In genomic region chr18:62771494-62771893, GRCh38 we compare ENCODE assay signal across 15 cellular contexts. TPM values are rescaled to one million over a fixed set of nuclear protein-coding genes. Genes with fewer than 3 reads are reported as not detected.
DNase-seq lines count a peak whose midpoint lies in the region; ATAC-seq and TF ChIP-seq lines count a peak whose summit lies in the region.
"Had no signal": no experiment of that assay in that cellular context is flagged by ENCODE, and none has a peak within 500 bp of the region (broad histone marks: within the 10 kb centered on the region; RNA-seq: fewer than 3 reads in every experiment).

No MANE protein-coding gene starts in this region.

- intact Hi-C loops in natural killer cell (cut with micrococcal nuclease), result no loop called here
- intact Hi-C loops in left colon (cut with DNase I, micrococcal nuclease), result no loop called here

- peak overlapping the region in 1 of 2 donors; percentile 27 for H3K27ac Mint-ChIP-seq in natural killer cell treated with Interleukin-12 subunit alpha and Interleukin-12 subunit beta and Interleukin-15 and Interleukin-18, amount 100 ng/mL, for 72 hours
- H3K27ac Mint-ChIP-seq in natural killer cell, result no peak overlapping the region
- H3K27ac Mint-ChIP-seq in T-helper 1 cell treated with Interleukin-12 subunit alpha and Interleukin-12 subunit beta and Interleukin-4 antibody, amounts not matched to agents 30 μg/mL and 1 μg/mL, for 36 hours, result peak overlapping the region; percentile 75
- peak overlapping the region; percentile 1 to 77 for H3K27ac Mint-ChIP-seq in stimulated activated naive CD8-positive, alpha-beta T cell treated with anti-CD3 and anti-CD28 coated beads, Interleukin-15, amount 100 ng/mL, for 72 hours

- no peaks in the 10 kb centered on the region for H3K36me3 Mint-ChIP-seq in natural killer cell treated with Interleukin-12 subunit alpha and Interleukin-12 subunit beta and Interleukin-15 and Interleukin-18, amount 100 ng/mL, for 72 hours
- no peaks in the 10 kb centered on the region for H3K36me3 Mint-ChIP-seq in natural killer cell
- H3K36me3 Mint-ChIP-seq in T-helper 1 cell treated with Interleukin-12 subunit alpha and Interleukin-12 subunit beta and Interleukin-4 antibody, amounts not matched to agents 30 μg/mL and 1 μg/mL, for 36 hours (ENCODE audit: low read depth), result peaks cover 5% of the 10 kb centered on the region

- H3K27me3 Mint-ChIP-seq in natural killer cell treated with Interleukin-12 subunit alpha and Interleukin-12 subunit beta and Interleukin-15 and Interleukin-18, amount 100 ng/mL, for 72 hours, result no peaks in the 10 kb centered on the region
- no peaks in the 10 kb centered on the region for H3K27me3 Mint-ChIP-seq in natural killer cell (ENCODE audit: low read depth in 2 of 2)
- H3K27me3 Mint-ChIP-seq in T-helper 1 cell treated with Interleukin-12 subunit alpha and Interleukin-12 subunit beta and Interleukin-4 antibody, amounts not matched to agents 30 μg/mL and 1 μg/mL, for 36 hours (ENCODE audit: low read depth), result no peaks in the 10 kb centered on the region
- H3K27me3 Mint-ChIP-seq in stimulated activated naive CD8-positive, alpha-beta T cell treated with anti-CD3 and anti-CD28 coated beads, Interleukin-15, amount 100 ng/mL, for 72 hours, result no peaks in the 10 kb centered on the region

- peaks cover 9 to 25% of the 10 kb centered on the region in 2 donors for H3K4me1 Mint-ChIP-seq in natural killer cell treated with Interleukin-12 subunit alpha and Interleukin-12 subunit beta and Interleukin-15 and Interleukin-18, amount 100 ng/mL, for 72 hours (ENCODE audit: low read depth in 2 of 2)
- peaks cover 35% of the 10 kb centered on the region in 2 donors for H3K4me1 Mint-ChIP-seq in natural killer cell
- peaks cover 19% of the 10 kb centered on the region for H3K4me1 Mint-ChIP-seq in T-helper 1 cell treated with Interleukin-12 subunit alpha and Interleukin-12 subunit beta and Interleukin-4 antibody, amounts not matched to agents 30 μg/mL and 1 μg/mL, for 36 hours (ENCODE audit: low read depth)
- peaks cover 29% of the 10 kb centered on the region for H3K4me1 Mint-ChIP-seq in stimulated activated naive CD8-positive, alpha-beta T cell treated with anti-CD3 and anti-CD28 coated beads, Interleukin-15, amount 100 ng/mL, for 72 hours

- peak in 1 of 2 donors; percentile 86 for ATAC-seq in natural killer cell treated with Interleukin-12 subunit alpha and Interleukin-12 subunit beta and Interleukin-15 and Interleukin-18, amount 100 ng/mL, for 72 hours
- ATAC-seq in natural killer cell (no peak), HG02610 (IDR thresholded peaks at IDR 0.05; ENCODE audit: unreplicated experiment) (peak; percentile 86), HG02840 (IDR thresholded peaks at IDR 0.05; ENCODE audit: low FRiP score, unreplicated experiment) (no peak), GM21367 (IDR thresholded peaks at IDR 0.05; ENCODE audit: unreplicated experiment) (no peak), left colon (no peak)
- peak; percentile 91 for ATAC-seq in stimulated activated naive CD8-positive, alpha-beta T cell treated with anti-CD3 and anti-CD28 coated beads, Interleukin-15, amount 100 ng/mL, for 72 hours
- ATAC-seq: Panc1 had no signal

- no peak for TF ChIP-seq CTCF in natural killer cell (IDR thresholded peaks at IDR 0.05)

- H3K4me3 Mint-ChIP-seq in natural killer cell treated with Interleukin-12 subunit alpha and Interleukin-12 subunit beta and Interleukin-15 and Interleukin-18, amount 100 ng/mL, for 72 hours, result peak overlapping the region; percentile 50
- no peak overlapping the region for H3K4me3 Mint-ChIP-seq in natural killer cell
- no peak overlapping the region for H3K4me3 Mint-ChIP-seq in T-helper 1 cell treated with Interleukin-12 subunit alpha and Interleukin-12 subunit beta and Interleukin-4 antibody, amounts not matched to agents 30 μg/mL and 1 μg/mL, for 36 hours
- peak overlapping the region; percentile 4 to 21 for H3K4me3 Mint-ChIP-seq in stimulated activated naive CD8-positive, alpha-beta T cell treated with anti-CD3 and anti-CD28 coated beads, Interleukin-15, amount 100 ng/mL, for 72 hours

- DNase-seq in natural killer cell treated with Interleukin-12 subunit alpha and Interleukin-12 subunit beta and Interleukin-15 and Interleukin-18, amount 100 ng/mL, for 72 hours (ENCODE audit: low spot score), result no peak
- DNase-seq in natural killer cell (no peak), left colon (no peak)
- peak in 1 of 2 donors; percentile 12 for DNase-seq in stimulated activated naive CD8-positive, alpha-beta T cell treated with anti-CD3 and anti-CD28 coated beads, Interleukin-15, amount 100 ng/mL, for 72 hours
- DNase-seq: cortex of kidney, Kasumi-1, NCI-H1694, NCI-H510A treated with DMSO at 0.1 percent for 48 hours, ovary, small intestine had no signal

- H3K9me3 Mint-ChIP-seq in natural killer cell treated with Interleukin-12 subunit alpha and Interleukin-12 subunit beta and Interleukin-15 and Interleukin-18, amount 100 ng/mL, for 72 hours, result no peaks in the 10 kb centered on the region
- H3K9me3 Mint-ChIP-seq in natural killer cell, result no peaks in the 10 kb centered on the region
- H3K9me3 Mint-ChIP-seq in T-helper 1 cell treated with Interleukin-12 subunit alpha and Interleukin-12 subunit beta and Interleukin-4 antibody, amounts not matched to agents 30 μg/mL and 1 μg/mL, for 36 hours, result peaks cover 6% of the 10 kb centered on the region
- H3K9me3 Mint-ChIP-seq in stimulated activated naive CD8-positive, alpha-beta T cell treated with anti-CD3 and anti-CD28 coated beads, Interleukin-15, amount 100 ng/mL, for 72 hours, result no peaks in the 10 kb centered on the region

RNA-seq across cellular contexts. Expression of gene PHLPP1, which starts 56.2 kb away (rescaled TPM):
- 10 to 100 TPM in 1 of 2 donors, 1 to 10 TPM in 1; 8.3 to 12.7 TPM for total RNA-seq in natural killer cell treated with Interleukin-12 subunit alpha and Interleukin-12 subunit beta and Interleukin-15 and Interleukin-18, amount 100 ng/mL, for 72 hours
- total RNA-seq in natural killer cell (10 to 100 TPM; 12.1 to 14.8 (median 12.2) TPM), left colon (10 to 100 TPM; 21.4 to 22.9 TPM)

Comparison
In these comparisons a context has a peak if more than half of its experiments do, and no peak if none do; other contexts are left out.
1. H3K4me3 Mint-ChIP-seq: peak in natural killer cell treated with Interleukin-12 subunit alpha and Interleukin-12 subunit beta and Interleukin-15 and Interleukin-18, amount 100 ng/mL, for 72 hours (single experiment) and stimulated activated naive CD8-positive, alpha-beta T cell treated with anti-CD3 and anti-CD28 coated beads, Interleukin-15, amount 100 ng/mL, for 72 hours (2 of 2); none in natural killer cell (single experiment) and T-helper 1 cell treated with Interleukin-12 subunit alpha and Interleukin-12 subunit beta and Interleukin-4 antibody, amounts not matched to agents 30 μg/mL and 1 μg/mL, for 36 hours (single experiment).
2. ATAC-seq: peak in HG02610 (single experiment) and stimulated activated naive CD8-positive, alpha-beta T cell treated with anti-CD3 and anti-CD28 coated beads, Interleukin-15, amount 100 ng/mL, for 72 hours (single experiment); none in natural killer cell (0 of 3), HG02840 (single experiment), GM21367 (single experiment) and left colon (single experiment).
3. H3K27ac Mint-ChIP-seq: peak in T-helper 1 cell treated with Interleukin-12 subunit alpha and Interleukin-12 subunit beta and Interleukin-4 antibody, amounts not matched to agents 30 μg/mL and 1 μg/mL, for 36 hours (single experiment) and stimulated activated naive CD8-positive, alpha-beta T cell treated with anti-CD3 and anti-CD28 coated beads, Interleukin-15, amount 100 ng/mL, for 72 hours (2 of 2); none in natural killer cell (0 of 2).